ENCODE assay signal across 9 cellular contexts in genomic region chr1:152078831-152079549, GRCh38. TPM values are rescaled to one million over a fixed set of nuclear protein-coding genes. Genes with fewer than 3 reads are reported as not detected.
"Had no signal": no experiment of that assay in that cellular context is flagged by ENCODE, and none has a peak within 500 bp of the region (broad histone marks: within the 10 kb centered on the region; RNA-seq: fewer than 3 reads in every experiment).

No MANE protein-coding gene starts in this region.

- ATAC-seq: GM23338, HepG2 had no signal

- FAIRE-seq: H1, H54, HepG2 had no signal

- H3K4me3 ChIP-seq: GM23338 had no signal

- H3K27ac ChIP-seq: HL-60 had no signal

- H3K9me3 Mint-ChIP-seq: IgD-negative memory B cell had no signal

- H3K4me3 Mint-ChIP-seq: GM23338, H9 had no signal

- H3K4me1 Mint-ChIP-seq: GM23338, H9, IgD-negative memory B cell had no signal

- DNase-seq: H9, HCEC 1CT had no signal

- H3K27ac Mint-ChIP-seq: GM23338, H9, IgD-negative memory B cell had no signal

- H3K36me3 Mint-ChIP-seq: IgD-negative memory B cell had no signal

RNA-seq across cellular contexts. Expression of gene TCHHL1, which starts 9.9 kb away (rescaled TPM):
- total RNA-seq: GM23338, H1, H9, HepG2, HT1080 had no signal
- polyA plus RNA-seq: GM23338, H1, HepG2, IgD-negative memory B cell had no signal

RNA-seq across cellular contexts. Expression of gene TCHH, which starts 36.3 kb away (rescaled TPM):
- total RNA-seq: H9, HepG2, HT1080 had no signal
- polyA plus RNA-seq: HepG2, IgD-negative memory B cell had no signal
